Comparison of ENCODE assay signal across 15 cellular contexts in the genomic region with DNA sequence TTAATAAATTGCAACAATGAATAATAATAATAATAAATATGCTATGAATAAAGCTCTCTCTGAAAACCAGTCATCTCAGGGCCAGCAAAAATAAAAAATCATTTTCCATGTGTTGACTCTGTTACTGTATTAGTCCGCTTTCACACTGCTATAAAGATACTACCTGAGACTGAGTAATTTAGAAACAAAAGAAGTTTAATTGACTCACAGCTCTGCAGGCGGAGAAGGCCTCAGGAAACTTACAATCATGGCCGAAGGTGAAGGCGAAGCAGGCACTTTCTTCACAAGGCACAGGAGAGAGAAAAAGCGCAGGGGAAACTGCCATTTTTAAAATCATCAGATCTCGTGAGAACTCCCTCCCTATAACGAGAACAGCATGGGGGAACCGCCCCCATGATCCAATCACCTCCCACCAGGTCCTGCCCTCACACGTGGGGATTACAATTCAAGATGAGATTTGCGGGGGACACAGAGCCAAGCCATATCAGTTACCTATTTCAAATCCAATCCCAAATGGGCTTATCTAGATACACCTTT.
DNase-seq lines count a peak whose midpoint lies in the region; ATAC-seq and TF ChIP-seq lines count a peak whose summit lies in the region.
"Had no signal": no experiment of that assay in that cellular context is flagged by ENCODE, and none has a peak within 500 bp of the region (broad histone marks: within the 10 kb centered on the region; RNA-seq: fewer than 3 reads in every experiment).

No MANE protein-coding gene starts in this region.

- H3K4me2 ChIP-seq in H9 (ENCODE audit: insufficient read depth, insufficient read length, low read length), result no peak overlapping the region

- POLR2A ChIA-PET in activated CD8-positive, alpha-beta T cell treated with anti-CD3 and anti-CD28 coated beads for 36 hours (lab: Charles Lee), result no interaction called here

- H4K91ac ChIP-seq in H9 (ENCODE audit: insufficient read length, low read depth, low read length), result no peak overlapping the region

- H2BK5ac ChIP-seq in H9 (ENCODE audit: insufficient read length, low read length), result no peak overlapping the region

- H3K27ac Mint-ChIP-seq in H9, result peak overlapping the region in 1 of 3 experiments; percentile 71; a peak in 2 of 7 replicates
- no peak overlapping the region for H3K27ac Mint-ChIP-seq in activated CD8-positive, alpha-beta T cell treated with anti-CD3 and anti-CD28 coated beads for 36 hours
- H3K27ac Mint-ChIP-seq: activated B cell treated with CpG ODN at 0.5 μM for 24 hours had no signal

- H3K27me3 ChIP-seq in H9 (ENCODE audit: insufficient read depth, low read length), result no peaks in the 10 kb centered on the region
- no peaks in the 10 kb centered on the region for H3K27me3 ChIP-seq in testis
- H3K27me3 ChIP-seq: cardiac muscle cell had no signal

- no peaks in the 10 kb centered on the region for H3K79me2 ChIP-seq in H9 (ENCODE audit: insufficient read depth, low read length)

- no CpG with 5 or more reads among the region's 10 CpGs for WGBS in H9 (ENCODE audit: extremely low coverage, insufficient read length, low lambda C conversion rate)
- WGBS in testis, 2 donors, result 58 to 60% methylated on average over 10 of the region's 10 CpGs

- no peak overlapping the region for H3K27ac ChIP-seq in H9 (ENCODE audit: insufficient read length, low read depth, low read length)
- peak overlapping the region in 1 of 2 donors; percentile 14 for H3K27ac ChIP-seq in testis
- H3K27ac ChIP-seq: cardiac muscle cell had no signal

- no peaks in the 10 kb centered on the region for H3K27me3 Mint-ChIP-seq in H9 (ENCODE audit: low read depth)
- H3K27me3 Mint-ChIP-seq in activated CD8-positive, alpha-beta T cell treated with anti-CD3 and anti-CD28 coated beads for 36 hours, result peaks cover 4% of the 10 kb centered on the region

- no peaks in the 10 kb centered on the region for H3K4me1 ChIP-seq in H9 (ENCODE audit: insufficient read depth, low read length)
- H3K4me1 ChIP-seq in testis, result no peaks in the 10 kb centered on the region

- TF ChIP-seq CTCF in H9 (conservative IDR thresholded peaks at IDR 0.05) (no peak), testis (IDR thresholded peaks at IDR 0.05) (no peak)
- TF ChIP-seq CTCF in activated CD8-positive, alpha-beta T cell treated with anti-CD3 and anti-CD28 coated beads for 36 hours (IDR thresholded peaks at IDR 0.05), result no peak

- H3K56ac ChIP-seq in H9 (ENCODE audit: insufficient read length, low read depth, low read length), result no peak overlapping the region

- no peak overlapping the region for H2BK12ac ChIP-seq in H9 (ENCODE audit: insufficient read length, low read depth, low read length)

- no peaks in the 10 kb centered on the region for H3K79me1 ChIP-seq in H9 (ENCODE audit: insufficient read depth, low read depth, low read length, poor library complexity, severe bottlenecking)

- H3K36me3 Mint-ChIP-seq in H9 (ENCODE audit: insufficient read depth in 1 of 3, low read depth in 3 of 3), result peaks cover 0 to 8% (median 0%) of the 10 kb centered on the region in 3 experiments; a peak in 3 of 7 replicates
- no peaks in the 10 kb centered on the region for H3K36me3 Mint-ChIP-seq in activated CD8-positive, alpha-beta T cell treated with anti-CD3 and anti-CD28 coated beads for 36 hours (ENCODE audit: low read depth)

- no peak overlapping the region for H3K9ac ChIP-seq in H9 (ENCODE audit: extremely low read depth, insufficient read length, low read length)

- no peak overlapping the region for H2BK15ac ChIP-seq in H9 (ENCODE audit: low read depth, low read length)

- H3K23ac ChIP-seq in H9 (ENCODE audit: insufficient read length, low read depth, low read length), result no peak overlapping the region

- no peak overlapping the region for H3K4ac ChIP-seq in H9 (ENCODE audit: low read depth, low read length)

- H3K9me3 Mint-ChIP-seq in H9, result peaks cover 3 to 9% of the 10 kb centered on the region in 2 experiments; a peak in 3 of 5 replicates
- no peaks in the 10 kb centered on the region for H3K9me3 Mint-ChIP-seq in activated CD8-positive, alpha-beta T cell treated with anti-CD3 and anti-CD28 coated beads for 36 hours

- peak overlapping the region; percentile 23 for H2AFZ ChIP-seq in H9 (ENCODE audit: low read length)

- no peak overlapping the region for H3K4me3 ChIP-seq in testis
- H3K4me3 ChIP-seq: cardiac muscle cell had no signal

- H2AK5ac ChIP-seq in H9 (ENCODE audit: insufficient read length, low read length), result no peak overlapping the region

- peaks cover 4 to 13% of the 10 kb centered on the region in 2 experiments; a peak in 3 of 4 replicates for H3K4me1 Mint-ChIP-seq in H9
- H3K4me1 Mint-ChIP-seq in activated CD8-positive, alpha-beta T cell treated with anti-CD3 and anti-CD28 coated beads for 36 hours (ENCODE audit: low read depth), result peaks cover 6% of the 10 kb centered on the region

- no peaks in the 10 kb centered on the region for H4K20me1 ChIP-seq in H9 (ENCODE audit: control insufficient read depth, insufficient read depth, insufficient read length)

- H3K9me3 ChIP-seq in H9 (ENCODE audit: control insufficient read depth, low read depth, low read length) (no peaks in the 10 kb centered on the region), testis (no peaks in the 10 kb centered on the region)

- H2BK120ac ChIP-seq in H9 (ENCODE audit: low read depth, low read length, poor library complexity, severe bottlenecking), result no peak overlapping the region

- H3K14ac ChIP-seq in H9 (ENCODE audit: insufficient read depth, low read length), result no peak overlapping the region

- H3K36me3 ChIP-seq in testis (ENCODE audit: low read depth, missing control alignments), result no peaks in the 10 kb centered on the region
- H3K36me3 ChIP-seq: cardiac muscle cell had no signal

- DNase-seq in stimulated activated CD4-positive, alpha-beta T cell treated with anti-CD3 and anti-CD28 coated beads, Interleukin-15, amount 100 ng/mL, for 24 hours, result peak; percentile 6
- DNase-seq in stimulated activated CD4-positive, alpha-beta T cell treated with anti-CD3 and anti-CD28 coated beads, Interleukin-4, amount 100 ng/mL, for 1 hour, result no peak
- DNase-seq in H9 (no peak), testis (peak; percentile 43), NCI-H2196 treated with DMSO at 0.1 percent for 48 hours (lab: John Stamatoyannopoulos, UW; ENCODE audit: unreplicated experiment) (no peak), glomerular visceral epithelial cell (ENCODE audit: extremely low spot score) (no peak)
- DNase-seq in activated CD8-positive, alpha-beta T cell treated with anti-CD3 and anti-CD28 coated beads for 36 hours, result no peak
- DNase-seq: ACHN; activated B cell treated with CpG ODN at 0.5 μM for 24 hours; DMS 273 treated with DMSO at 0.1 percent for 48 hours; NCI-H510A; Right ventricle myocardium superior; stimulated activated CD4-positive, alpha-beta T cell treated with anti-CD3 and anti-CD28 coated beads, Interleukin-4, amount 100 ng/mL, for 4 hours had no signal

- intact Hi-C loops in testis (cut with DNase I; ENCODE audit: low total_unique reads), result no loop called here
- intact Hi-C loops in activated CD8-positive, alpha-beta T cell treated with anti-CD3 and anti-CD28 coated beads for 36 hours (cut with micrococcal nuclease), result no loop called here

- H3K4me3 Mint-ChIP-seq in H9, result no peak overlapping the region
- no peak overlapping the region for H3K4me3 Mint-ChIP-seq in activated CD8-positive, alpha-beta T cell treated with anti-CD3 and anti-CD28 coated beads for 36 hours
- H3K4me3 Mint-ChIP-seq: activated B cell treated with CpG ODN at 0.5 μM for 24 hours had no signal

- peak; percentile 10 for ATAC-seq in HG03378 (IDR thresholded peaks at IDR 0.05; ENCODE audit: unreplicated experiment)
- ATAC-seq in activated CD8-positive, alpha-beta T cell treated with anti-CD3 and anti-CD28 coated beads for 36 hours, result no peak

- no peak overlapping the region for H4K8ac ChIP-seq in H9 (replicated peaks; ENCODE audit: insufficient read length, low read depth, low read length)

- H4K5ac ChIP-seq in H9 (ENCODE audit: insufficient read length, low read depth, low read length), result no peak overlapping the region

- no peaks in the 10 kb centered on the region for H3K23me2 ChIP-seq in H9 (ENCODE audit: insufficient read length, low read depth, low read length, poor library complexity, severe bottlenecking)

- TF ChIP-seq POLR2A in testis (IDR thresholded peaks at IDR 0.05), result no peak

- H3K18ac ChIP-seq in H9 (ENCODE audit: insufficient read length, low read depth, low read length), result no peak overlapping the region

- no peak overlapping the region for H2BK20ac ChIP-seq in H9 (ENCODE audit: low read depth, low read length, poor library complexity, severe bottlenecking)

- no peak overlapping the region for H3T11ph ChIP-seq in H9 (ENCODE audit: low read length)

- CTCF ChIA-PET in activated CD8-positive, alpha-beta T cell treated with anti-CD3 and anti-CD28 coated beads for 36 hours (lab: Charles Lee), result no interaction called here

Comparison
In these comparisons a context has a peak if more than half of its experiments do, and no peak if none do; other contexts are left out.
1. DNase-seq: peak in stimulated activated CD4-positive, alpha-beta T cell treated with anti-CD3 and anti-CD28 coated beads, Interleukin-15, amount 100 ng/mL, for 24 hours (single experiment) and testis (single experiment); none in stimulated activated CD4-positive, alpha-beta T cell treated with anti-CD3 and anti-CD28 coated beads, Interleukin-4, amount 100 ng/mL, for 1 hour (single experiment), H9 (single experiment), NCI-H2196 treated with DMSO at 0.1 percent for 48 hours (single experiment), glomerular visceral epithelial cell (single experiment) and activated CD8-positive, alpha-beta T cell treated with anti-CD3 and anti-CD28 coated beads for 36 hours (single experiment).